19 cellular contexts compared by ENCODE assay signal in genomic region chr12:43832506-43833168, GRCh38. TPM values are rescaled to one million over a fixed set of nuclear protein-coding genes. Genes with fewer than 3 reads are reported as not detected.
DNase-seq lines count a peak whose midpoint lies in the region; ATAC-seq, FAIRE-seq and TF ChIP-seq lines count a peak whose summit lies in the region.
"Had no signal": no experiment of that assay in that cellular context is flagged by ENCODE, and none has a peak within 500 bp of the region (broad histone marks: within the 10 kb centered on the region; RNA-seq: fewer than 3 reads in every experiment).

No MANE protein-coding gene starts in this region.

- in situ Hi-C loops in GM12878 (cut with MboI): no loop called here

- no peaks in the 10 kb centered on the region for H3K9me3 ChIP-seq in CD8-positive, alpha-beta memory T cell (ENCODE audit: low read length)
- H3K9me3 ChIP-seq in GM12878 (replicated peaks; ENCODE audit: control insufficient read depth, insufficient read depth, low read length) (no peaks in the 10 kb centered on the region), BE2C (no peaks in the 10 kb centered on the region)
- H3K9me3 ChIP-seq: ovary, tibial artery had no signal

- peaks cover 40 to 49% (median 46%) of the 10 kb centered on the region in 3 donors for H3K4me1 Mint-ChIP-seq in CD8-positive, alpha-beta memory T cell

- H3K27me3 ChIP-seq in CD8-positive, alpha-beta memory T cell (ENCODE audit: insufficient read depth, low read length, poor library complexity, severe bottlenecking): no peaks in the 10 kb centered on the region
- H3K27me3 ChIP-seq in GM12878 (replicated peaks in 1 of 2; ENCODE audit: control insufficient read depth in 2 of 2, insufficient read depth in 2 of 2, low read length in 1 of 2) (no peaks in the 10 kb centered on the region), BE2C (peaks cover 29% of the 10 kb centered on the region)
- H3K27me3 ChIP-seq: ovary, tibial artery had no signal

- FAIRE-seq in GM12878 (lab: Jason Lieb, UNC): no peak
- FAIRE-seq: endometrium had no signal

- no peak for TF ChIP-seq RAD21 in GM12878 (IDR thresholded peaks at IDR 0.05; ENCODE audit: insufficient read depth, low read depth, low read length)

- H3K9ac ChIP-seq in GM12878 (ENCODE audit: control insufficient read depth, insufficient read depth, low read length): no peak overlapping the region
- H3K9ac ChIP-seq: GM23248 had no signal

- RAD21 ChIA-PET in GM12878 (lab: Charles Lee; ENCODE audit: unreplicated experiment): no interaction called here

- WGBS in GM12878 (ENCODE audit: insufficient coverage, insufficient replicate concordance, low lambda C conversion rate, missing lambda C conversion rate): 35% methylated on average over 3 of the region's 3 CpGs

- ATAC-seq in GM12878 (no peak), GM21529 (IDR thresholded peaks at IDR 0.05; ENCODE audit: unreplicated experiment) (no peak)
- ATAC-seq: activated CD4-positive, CD25-positive, alpha-beta regulatory T cell treated with anti-CD3 and anti-CD28 coated beads, Interleukin-2, amount 50 U/mL, for 24 hours; sciatic nerve; stimulated activated naive B cell treated with anti-CD40 and anti-IgM and Interleukin-4, amounts not matched to agents 10 μg/mL and 1 μg/mL and 100 μg/mL, for 72 hours had no signal

- peaks cover 36% of the 10 kb centered on the region for H3K4me1 ChIP-seq in CD8-positive, alpha-beta memory T cell (ENCODE audit: insufficient read depth, low read length)
- H3K4me1 ChIP-seq in GM12878 (ENCODE audit: control insufficient read depth, insufficient read depth, low read length) (peaks cover 4% of the 10 kb centered on the region; the same call in 1 of the 2 replicates), BE2C (no peaks in the 10 kb centered on the region)

- H3K4me3 ChIP-seq in CD8-positive, alpha-beta memory T cell (ENCODE audit: low read length): no peak overlapping the region
- H3K4me3 ChIP-seq in NB4 (ENCODE audit: low read depth, low read length) (no peak overlapping the region), GM12878 (no peak overlapping the region), BE2C (ENCODE audit: low read depth, low read length) (no peak overlapping the region)
- H3K4me3 ChIP-seq: GM23248, ovary, SJSA1, tibial artery had no signal

- no peaks in the 10 kb centered on the region; the same call in none of the 2 replicates for H3K79me2 ChIP-seq in GM12878 (ENCODE audit: control insufficient read depth, insufficient read depth, low read length)

- TF ChIP-seq POLR2A in NB4 (IDR thresholded peaks at IDR 0.05; ENCODE audit: extremely low read depth, insufficient read length) (no peak), GM12878 (IDR thresholded peaks at IDR 0.05; ENCODE audit: low read depth, low read length) (no peak)

- no peaks in the 10 kb centered on the region for H3K27me3 Mint-ChIP-seq in CD8-positive, alpha-beta memory T cell

- TF ChIP-seq CTCF in NB4 (IDR thresholded peaks at IDR 0.05; ENCODE audit: low read depth, low read length): no peak
- TF ChIP-seq CTCF in GM12878 (IDR thresholded peaks at IDR 0.05 in 2 of 3, conservative IDR thresholded peaks at IDR 0.05 in 1 of 3; ENCODE audit: control insufficient read depth in 2 of 3, extremely low read depth in 1 of 3, insufficient read depth in 1 of 3, low read depth in 3 of 3, low read length in 3 of 3): no peak
- no peak for TF ChIP-seq CTCF in BE2C (IDR thresholded peaks at IDR 0.05; ENCODE audit: low read depth, low read length)

- peak overlapping the region in 6 of 7 donors; percentile 11 to 75 (median 45) for H3K4me3 Mint-ChIP-seq in CD8-positive, alpha-beta memory T cell
- H3K4me3 Mint-ChIP-seq: stimulated activated naive B cell treated with anti-CD40 and anti-IgM and Interleukin-4, amounts not matched to agents 10 μg/mL and 1 μg/mL and 100 μg/mL, for 72 hours had no signal

- TF ChIP-seq EP300 in GM12878 (IDR thresholded peaks at IDR 0.05; ENCODE audit: borderline replicate concordance in 1 of 2, control insufficient read depth in 1 of 2, low read depth in 2 of 2, low read length in 2 of 2): no peak

- no peak overlapping the region for H2AFZ ChIP-seq in GM12878 (ENCODE audit: control insufficient read depth, low read depth, low read length)
- H2AFZ ChIP-seq: GM23248 had no signal

- peak; percentile 34 to 51 for DNase-seq in AML-193 (lab: John Stamatoyannopoulos, UW)
- DNase-seq in CD8-positive, alpha-beta memory T cell: peak in 2 of 5 donors; percentile 25 to 34
- peak; percentile 67 for DNase-seq in NB4 (ENCODE audit: low read depth)
- DNase-seq in GM12878 (ENCODE audit: low read depth, low spot score): no peak
- no peak for DNase-seq in activated gamma-delta T cell (lab: John Stamatoyannopoulos, UW)
- DNase-seq in BE2C: no peak
- DNase-seq in middle frontal gyrus (ENCODE audit: extremely low spot score, low spot score): no peak
- DNase-seq: GM23248; head of caudate nucleus; NCI-H1694; NCI-H748 treated with DMSO at 0.1 percent for 48 hours; ovary; stimulated activated naive B cell treated with anti-CD40 and anti-IgM and Interleukin-4, amounts not matched to agents 10 μg/mL and 1 μg/mL and 100 μg/mL, for 72 hours; tibial artery had no signal

- no peaks in the 10 kb centered on the region for H4K20me1 ChIP-seq in GM12878 (ENCODE audit: control insufficient read depth, insufficient read depth)

- intact Hi-C loops in GM12878 (cut with micrococcal nuclease; ENCODE audit: unreplicated experiment): no loop called here

- H3K27ac Mint-ChIP-seq in CD8-positive, alpha-beta memory T cell: peak overlapping the region in 7 of 8 donors; percentile 26 to 89 (median 83)
- H3K27ac Mint-ChIP-seq: stimulated activated naive B cell treated with anti-CD40 and anti-IgM and Interleukin-4, amounts not matched to agents 10 μg/mL and 1 μg/mL and 100 μg/mL, for 72 hours had no signal

- H3K36me3 ChIP-seq in CD8-positive, alpha-beta memory T cell (ENCODE audit: insufficient read depth, low read length): no peaks in the 10 kb centered on the region
- H3K36me3 ChIP-seq in GM12878 (ENCODE audit: control insufficient read depth in 2 of 2, insufficient read depth in 2 of 2, low read length in 1 of 2): no peaks in the 10 kb centered on the region
- H3K36me3 ChIP-seq in BE2C: no peaks in the 10 kb centered on the region
- H3K36me3 ChIP-seq: ovary, tibial artery had no signal

- H3K4me2 ChIP-seq in GM12878 (ENCODE audit: control insufficient read depth, insufficient read depth): no peak overlapping the region

- CTCF ChIA-PET in CD8-positive, alpha-beta memory T cell (lab: Charles Lee): interaction anchor here (1.2 kb wide), 1 partner anchor 74 kb away, joined by 3 read pairs; the partner anchor contains the start of genes IRAK4 and PUS7L
- CTCF ChIA-PET in GM12878 (lab: Yijun Ruan, JAX): interaction anchor here (1.5 to 1.6 kb wide), 2 partner anchors 9 to 50 kb away, joined by 4 to 5 read pairs; no protein-coding TSS in a partner anchor

- no peak overlapping the region for H3K27ac ChIP-seq in CD8-positive, alpha-beta memory T cell (ENCODE audit: low read depth, low read length)
- H3K27ac ChIP-seq in GM12878 (ENCODE audit: control insufficient read depth, insufficient read depth): no peak overlapping the region
- H3K27ac ChIP-seq: GM23248, ovary, SJSA1, tibial artery had no signal

- POLR2A ChIA-PET in CD8-positive, alpha-beta memory T cell (lab: Charles Lee): interaction anchor here (4.6 kb wide), 1 partner anchor 27 kb away, joined by 35 read pairs; the partner anchor contains the start of gene TWF1
- POLR2A ChIA-PET in GM12878 (lab: Charles Lee): interaction anchor here (0.9 kb wide), 1 partner anchor 17 kb away, joined by 3 read pairs; no protein-coding TSS in a partner anchor

- H3K9me3 Mint-ChIP-seq in CD8-positive, alpha-beta memory T cell: no peaks in the 10 kb centered on the region
- H3K9me3 Mint-ChIP-seq: stimulated activated naive B cell treated with anti-CD40 and anti-IgM and Interleukin-4, amounts not matched to agents 10 μg/mL and 1 μg/mL and 100 μg/mL, for 72 hours had no signal

- no TSS peak for BruUV-seq in GM12878 (replicated peaks; lab: Mats Ljungman, UMichigan)

- SMC1A ChIA-PET in GM12878 (lab: Charles Lee; ENCODE audit: uncharacterized antibody, unreplicated experiment): interaction anchor here (1.4 to 1.5 kb wide), 2 partner anchors 56 to 60 kb away, joined by 3 read pairs; no protein-coding TSS in a partner anchor

- peaks cover 0 to 5% (median 1%) of the 10 kb centered on the region in 3 donors for H3K36me3 Mint-ChIP-seq in CD8-positive, alpha-beta memory T cell
- H3K36me3 Mint-ChIP-seq: stimulated activated naive B cell treated with anti-CD40 and anti-IgM and Interleukin-4, amounts not matched to agents 10 μg/mL and 1 μg/mL and 100 μg/mL, for 72 hours had no signal

RNA-seq across cellular contexts. Expression of gene TMEM117, which starts 3.2 kb away (rescaled TPM):
- total RNA-seq in CD8-positive, alpha-beta memory T cell: 1 to 10 TPM; 1.4 to 1.8 TPM
- polyA plus RNA-seq in CD8-positive, alpha-beta memory T cell: 6.2 TPM
- total RNA-seq in GM12878 (2013; cell fraction: nucleolus; rRNA removed): 81.0 and 81.9 TPM in 2 replicates
- 8.2 and 8.6 TPM in 2 replicates for total RNA-seq in GM12878 (2014; rRNA removed)
- total RNA-seq in GM12878 (2014; rRNA removed; fragmentation: Illumina TruSeq; extraction: Trizol): 7.2 and 7.7 TPM in 2 replicates
- 6.1 and 6.3 TPM in 2 replicates for total RNA-seq in GM12878 (2021)
- 0.81 TPM for polyA plus RNA-seq in GM12878 (2011; ENCODE audit: low read depth)
- 4.8 and 5.4 TPM in 2 replicates for polyA plus RNA-seq in GM12878 (2011; rRNA removed)
- 2.5 and 2.8 TPM in 2 replicates for polyA plus RNA-seq in GM12878 (2011; cell fraction: cytosol; rRNA removed)
- 4.9 and 6.7 TPM in 2 replicates for polyA plus RNA-seq in GM12878 (2011; cell fraction: nucleus; rRNA removed)
- polyA plus RNA-seq in GM12878 (2012): 1.4 and 2.3 TPM in 2 replicates
- 6.4 and 8.4 TPM in 2 replicates for polyA plus RNA-seq in GM12878 (2014; fragmentation: Illumina TruSeq; extraction: Trizol)
- polyA plus RNA-seq in GM12878 (2014; fragmentation: Nextera tagmentation; extraction: Ambion mirVana): 1 to 10 TPM; 3.1 to 3.7 TPM
- 2.6 and 3.8 TPM in 2 replicates for polyA plus RNA-seq in GM12878 (2014; rRNA removed)
- 1 to 10 TPM; 5.9 to 7.4 TPM for polyA plus RNA-seq in GM12878 (2016; fragmentation: Nextera tagmentation; extraction: Ambion mirVana)
- 3.3 and 4.0 TPM in 2 replicates for polyA minus RNA-seq in GM12878 (2011; rRNA and poly(A)+ RNA removed)
- polyA minus RNA-seq in GM12878 (2011; cell fraction: cytosol; rRNA and poly(A)+ RNA removed): 0.73 TPM in 1 of 2 replicates, not detected in the other
- polyA minus RNA-seq in GM12878 (2011; cell fraction: nucleus; rRNA and poly(A)+ RNA removed): 7.5 and 25.2 TPM in 2 replicates
- 0.29 TPM for polyA plus RNA-seq in BE2C (2012; ENCODE audit: insufficient read depth, insufficient read length, low read depth)

RNA-seq across cellular contexts. Expression of gene TWF1, which starts 26.5 kb away (rescaled TPM):
- 10 to 100 TPM; 29.7 to 32.1 TPM for total RNA-seq in CD8-positive, alpha-beta memory T cell
- 13.9 TPM for polyA plus RNA-seq in CD8-positive, alpha-beta memory T cell
- total RNA-seq in GM12878 (2013; cell fraction: nucleolus; rRNA removed): 52.6 and 60.4 TPM in 2 replicates
- 16.2 and 29.8 TPM in 2 replicates for total RNA-seq in GM12878 (2014; rRNA removed)
- 19.8 and 21.8 TPM in 2 replicates for total RNA-seq in GM12878 (2014; rRNA removed; fragmentation: Illumina TruSeq; extraction: Trizol)
- 13.1 and 18.1 TPM in 2 replicates for total RNA-seq in GM12878 (2021)
- polyA plus RNA-seq in GM12878 (2011; ENCODE audit: low read depth): 5.3 TPM
- polyA plus RNA-seq in GM12878 (2011; rRNA removed): 23.5 and 40.1 TPM in 2 replicates
- polyA plus RNA-seq in GM12878 (2011; cell fraction: cytosol; rRNA removed): 7.0 and 8.2 TPM in 2 replicates
- polyA plus RNA-seq in GM12878 (2011; cell fraction: nucleus; rRNA removed): 18.2 and 21.2 TPM in 2 replicates
- 9.0 and 12.3 TPM in 2 replicates for polyA plus RNA-seq in GM12878 (2012)
- 17.5 and 30.8 TPM in 2 replicates for polyA plus RNA-seq in GM12878 (2014; fragmentation: Illumina TruSeq; extraction: Trizol)
- polyA plus RNA-seq in GM12878 (2014; fragmentation: Nextera tagmentation; extraction: Ambion mirVana): 10 to 100 TPM in 1 of 2 experiments, 1 to 10 TPM in 1; 8.7 to 11.5 TPM
- polyA plus RNA-seq in GM12878 (2014; rRNA removed): 15.1 and 18.8 TPM in 2 replicates
- polyA plus RNA-seq in GM12878 (2016; fragmentation: Nextera tagmentation; extraction: Ambion mirVana): 10 to 100 TPM; 20.7 to 21.3 TPM
- polyA minus RNA-seq in GM12878 (2011; rRNA and poly(A)+ RNA removed): 10.6 and 12.3 TPM in 2 replicates
- 7.7 and 9.4 TPM in 2 replicates for polyA minus RNA-seq in GM12878 (2011; cell fraction: cytosol; rRNA and poly(A)+ RNA removed)
- polyA minus RNA-seq in GM12878 (2011; cell fraction: nucleus; rRNA and poly(A)+ RNA removed): 32.8 and 37.3 TPM in 2 replicates
- 24.8 TPM for polyA plus RNA-seq in BE2C (2012; ENCODE audit: insufficient read depth, insufficient read length, low read depth)

Comparison
In these comparisons a context has a peak if more than half of its experiments do, and no peak if none do; other contexts are left out.
1. DNase-seq: peak in AML-193 (2 of 2) and NB4 (single experiment); none in GM12878 (single experiment), activated gamma-delta T cell (single experiment), BE2C (single experiment) and middle frontal gyrus (single experiment).